Comparison of ENCODE assay signal across 1 cellular context in the genomic region with DNA sequence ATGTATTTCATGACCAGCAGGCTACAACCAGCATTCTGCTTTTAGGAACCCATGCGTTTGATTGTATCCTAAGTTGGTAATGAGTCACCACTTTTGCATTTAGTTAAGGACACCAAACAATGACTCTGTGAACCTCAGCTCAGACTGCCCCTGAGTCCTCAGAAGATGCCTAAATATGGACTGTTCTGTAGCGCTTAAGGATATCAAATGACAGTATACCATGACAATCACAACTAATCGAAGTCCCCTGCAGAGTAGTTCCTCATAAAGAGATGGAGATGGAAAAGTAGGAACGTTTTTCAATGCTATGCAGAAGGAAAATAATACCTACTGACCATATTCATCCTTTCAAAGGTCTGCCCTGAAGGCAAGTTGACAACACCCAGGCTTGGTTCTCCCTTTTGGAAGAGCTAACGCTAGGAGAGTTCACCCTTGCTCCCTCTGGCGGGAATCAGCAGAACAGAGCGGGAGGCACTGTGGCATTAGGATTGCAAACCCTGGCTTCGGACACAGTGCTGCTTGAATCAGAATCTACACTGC.
TF ChIP-seq lines count a peak whose summit lies in the region.

No MANE protein-coding gene starts in this region.

TF ChIP-seq in HEK293, 187 proteins besides CTCF, POLR2A, EP300 and RAD21 (continued from another document):
- no peak for TF ChIP-seq ZNF654 (tag by site-specific recombination; IDR thresholded peaks at IDR 0.05; ENCODE audit: low read depth)
- no peak for TF ChIP-seq ZNF112 (tag by site-specific recombination; IDR thresholded peaks at IDR 0.05)
- TF ChIP-seq PRDM10 (tag by site-specific recombination; IDR thresholded peaks at IDR 0.05): peak; percentile 33; the same call in 1 of the 2 replicates
- TF ChIP-seq SP7 (tag by site-specific recombination; IDR thresholded peaks at IDR 0.05): peak; percentile 79
- TF ChIP-seq ZNF555 (tag by site-specific recombination; conservative IDR thresholded peaks at IDR 0.05): no peak
- peak; percentile 37; the same call in 1 of the 2 replicates for TF ChIP-seq IKZF3 (tag by site-specific recombination; IDR thresholded peaks at IDR 0.05)
- TF ChIP-seq, protein P1, sequence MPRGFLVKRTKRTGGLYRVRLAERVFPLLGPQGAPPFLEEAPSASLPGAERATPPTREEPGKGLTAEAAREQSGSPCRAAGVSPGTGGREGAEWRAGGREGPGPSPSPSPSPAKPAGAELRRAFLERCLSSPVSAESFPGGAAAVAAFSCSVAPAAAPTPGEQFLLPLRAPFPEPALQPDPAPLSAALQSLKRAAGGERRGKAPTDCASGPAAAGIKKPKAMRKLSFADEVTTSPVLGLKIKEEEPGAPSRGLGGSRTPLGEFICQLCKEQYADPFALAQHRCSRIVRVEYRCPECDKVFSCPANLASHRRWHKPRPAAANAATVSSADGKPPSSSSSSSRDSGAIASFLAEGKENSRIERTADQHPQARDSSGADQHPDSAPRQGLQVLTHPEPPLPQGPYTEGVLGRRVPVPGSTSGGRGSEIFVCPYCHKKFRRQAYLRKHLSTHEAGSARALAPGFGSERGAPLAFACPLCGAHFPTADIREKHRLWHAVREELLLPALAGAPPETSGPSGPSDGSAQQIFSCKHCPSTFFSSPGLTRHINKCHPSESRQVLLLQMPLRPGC (tag by site-specific recombination; IDR thresholded peaks at IDR 0.05): 0 out of 2 replicates have a peak, but pooled peaks have one; percentile 21
- peak; percentile 77; the same call in 1 of the 2 replicates for TF ChIP-seq ZNF600 (tag by site-specific recombination; IDR thresholded peaks at IDR 0.05)
- no peak for TF ChIP-seq ZNF16 (tag by site-specific recombination; IDR thresholded peaks at IDR 0.05; ENCODE audit: low read depth)
- TF ChIP-seq ZSCAN30 (tag by site-specific recombination; IDR thresholded peaks at IDR 0.05): no peak
- TF ChIP-seq, protein P2, sequence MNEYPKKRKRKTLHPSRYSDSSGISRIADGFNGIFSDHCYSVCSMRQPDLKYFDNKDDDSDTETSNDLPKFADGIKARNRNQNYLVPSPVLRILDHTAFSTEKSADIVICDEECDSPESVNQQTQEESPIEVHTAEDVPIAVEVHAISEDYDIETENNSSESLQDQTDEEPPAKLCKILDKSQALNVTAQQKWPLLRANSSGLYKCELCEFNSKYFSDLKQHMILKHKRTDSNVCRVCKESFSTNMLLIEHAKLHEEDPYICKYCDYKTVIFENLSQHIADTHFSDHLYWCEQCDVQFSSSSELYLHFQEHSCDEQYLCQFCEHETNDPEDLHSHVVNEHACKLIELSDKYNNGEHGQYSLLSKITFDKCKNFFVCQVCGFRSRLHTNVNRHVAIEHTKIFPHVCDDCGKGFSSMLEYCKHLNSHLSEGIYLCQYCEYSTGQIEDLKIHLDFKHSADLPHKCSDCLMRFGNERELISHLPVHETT (tag by site-specific recombination; IDR thresholded peaks at IDR 0.05): peak; percentile 27; the same call in 1 of the 2 replicates
- no peak for TF ChIP-seq ZNF707 (tag by site-specific recombination; IDR thresholded peaks at IDR 0.05)
- TF ChIP-seq OVOL3 (tag by site-specific recombination; IDR thresholded peaks at IDR 0.05): no peak
- no peak for TF ChIP-seq GLI2 (tag by site-specific recombination; IDR thresholded peaks at IDR 0.05; ENCODE audit: borderline replicate concordance, low read depth)
- no peak for TF ChIP-seq ZSCAN18 (tag by site-specific recombination; IDR thresholded peaks at IDR 0.05)
- TF ChIP-seq WT1 (tag by site-specific recombination; IDR thresholded peaks at IDR 0.05): 0 out of 2 replicates have a peak, but pooled peaks have one; percentile 23
- no peak for TF ChIP-seq MEIS1 (CRISPR knock-in tag; IDR thresholded peaks at IDR 0.05; ENCODE audit: borderline replicate concordance)
- no peak for TF ChIP-seq ZNF146 (tag by site-specific recombination; IDR thresholded peaks at IDR 0.05)
- no peak for TF ChIP-seq ZNF155 (tag by site-specific recombination; IDR thresholded peaks at IDR 0.05)
- 0 out of 2 replicates have a peak, but pooled peaks have one; percentile 29 for TF ChIP-seq ZXDB (tag by site-specific recombination; IDR thresholded peaks at IDR 0.05)
- peak; percentile 56 for TF ChIP-seq KLF8 (tag by site-specific recombination; IDR thresholded peaks at IDR 0.05)
- 0 out of 2 replicates have a peak, but pooled peaks have one; percentile 9 for TF ChIP-seq ZNF184 (tag by site-specific recombination; IDR thresholded peaks at IDR 0.05)
- peak; percentile 46; the same call in 1 of the 2 replicates for TF ChIP-seq TRIM28 (IDR thresholded peaks at IDR 0.05; ENCODE audit: borderline replicate concordance, low read length)
- TF ChIP-seq ZNF19 (tag by site-specific recombination; IDR thresholded peaks at IDR 0.05; ENCODE audit: low read depth): no peak
- peak; percentile 39; the same call in 1 of the 2 replicates for TF ChIP-seq GFI1B (tag by site-specific recombination; IDR thresholded peaks at IDR 0.05)
- no peak; the same call in 1 of the 2 replicates for TF ChIP-seq ZNF362 (tag by site-specific recombination; IDR thresholded peaks at IDR 0.05)
- no peak for TF ChIP-seq ZFP37 (tag by site-specific recombination; IDR thresholded peaks at IDR 0.05)
- peak; percentile 32; the same call in 1 of the 2 replicates for TF ChIP-seq ZBTB48 (tag by site-specific recombination; IDR thresholded peaks at IDR 0.05)
- peak; percentile 58; the same call in 1 of the 2 replicates for TF ChIP-seq OSR2 (tag by site-specific recombination; IDR thresholded peaks at IDR 0.05)
- TF ChIP-seq ZNF518A (tag by site-specific recombination; conservative IDR thresholded peaks at IDR 0.05; ENCODE audit: low read depth): peak; percentile 28; the same call in 1 of the 2 replicates
- TF ChIP-seq RBAK (tag by site-specific recombination; IDR thresholded peaks at IDR 0.05): no peak
- no peak for TF ChIP-seq ZNF580 (tag by site-specific recombination; IDR thresholded peaks at IDR 0.05)
- peak; percentile 73 for TF ChIP-seq ZBTB17 (tag by site-specific recombination; IDR thresholded peaks at IDR 0.05)
- no peak for TF ChIP-seq HOXA7 (CRISPR knock-in tag; IDR thresholded peaks at IDR 0.05; ENCODE audit: borderline replicate concordance)
- TF ChIP-seq, protein P3, sequence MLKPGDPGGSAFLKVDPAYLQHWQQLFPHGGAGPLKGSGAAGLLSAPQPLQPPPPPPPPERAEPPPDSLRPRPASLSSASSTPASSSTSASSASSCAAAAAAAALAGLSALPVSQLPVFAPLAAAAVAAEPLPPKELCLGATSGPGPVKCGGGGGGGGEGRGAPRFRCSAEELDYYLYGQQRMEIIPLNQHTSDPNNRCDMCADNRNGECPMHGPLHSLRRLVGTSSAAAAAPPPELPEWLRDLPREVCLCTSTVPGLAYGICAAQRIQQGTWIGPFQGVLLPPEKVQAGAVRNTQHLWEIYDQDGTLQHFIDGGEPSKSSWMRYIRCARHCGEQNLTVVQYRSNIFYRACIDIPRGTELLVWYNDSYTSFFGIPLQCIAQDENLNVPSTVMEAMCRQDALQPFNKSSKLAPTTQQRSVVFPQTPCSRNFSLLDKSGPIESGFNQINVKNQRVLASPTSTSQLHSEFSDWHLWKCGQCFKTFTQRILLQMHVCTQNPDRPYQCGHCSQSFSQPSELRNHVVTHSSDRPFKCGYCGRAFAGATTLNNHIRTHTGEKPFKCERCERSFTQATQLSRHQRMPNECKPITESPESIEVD (tag by site-specific recombination; IDR thresholded peaks at IDR 0.05): peak; percentile 65
- TF ChIP-seq ZNF626 (tag by site-specific recombination; IDR thresholded peaks at IDR 0.05): no peak
- 0 out of 2 replicates have a peak, but pooled peaks have one; percentile 41 for TF ChIP-seq ZBTB20 (tag by site-specific recombination; IDR thresholded peaks at IDR 0.05)
- peak; percentile 94 for TF ChIP-seq GLIS1 (tag by site-specific recombination; IDR thresholded peaks at IDR 0.05)
- peak; percentile 48; the same call in 1 of the 2 replicates for TF ChIP-seq ZNF629 (tag by site-specific recombination; IDR thresholded peaks at IDR 0.05)
- TF ChIP-seq ZNF133 (tag by site-specific recombination; IDR thresholded peaks at IDR 0.05): 0 out of 2 replicates have a peak, but pooled peaks have one; percentile 15
